Comparison of ENCODE assay signal across 1 cellular context in genomic region chr13:27425918-27426630, GRCh38.
TF ChIP-seq lines count a peak whose summit lies in the region.

No MANE protein-coding gene starts in this region.

TF ChIP-seq in K562, 482 proteins besides CTCF, POLR2A, EP300 and RAD21 (continued from another document and continues in another):
- TF ChIP-seq, protein P1, sequence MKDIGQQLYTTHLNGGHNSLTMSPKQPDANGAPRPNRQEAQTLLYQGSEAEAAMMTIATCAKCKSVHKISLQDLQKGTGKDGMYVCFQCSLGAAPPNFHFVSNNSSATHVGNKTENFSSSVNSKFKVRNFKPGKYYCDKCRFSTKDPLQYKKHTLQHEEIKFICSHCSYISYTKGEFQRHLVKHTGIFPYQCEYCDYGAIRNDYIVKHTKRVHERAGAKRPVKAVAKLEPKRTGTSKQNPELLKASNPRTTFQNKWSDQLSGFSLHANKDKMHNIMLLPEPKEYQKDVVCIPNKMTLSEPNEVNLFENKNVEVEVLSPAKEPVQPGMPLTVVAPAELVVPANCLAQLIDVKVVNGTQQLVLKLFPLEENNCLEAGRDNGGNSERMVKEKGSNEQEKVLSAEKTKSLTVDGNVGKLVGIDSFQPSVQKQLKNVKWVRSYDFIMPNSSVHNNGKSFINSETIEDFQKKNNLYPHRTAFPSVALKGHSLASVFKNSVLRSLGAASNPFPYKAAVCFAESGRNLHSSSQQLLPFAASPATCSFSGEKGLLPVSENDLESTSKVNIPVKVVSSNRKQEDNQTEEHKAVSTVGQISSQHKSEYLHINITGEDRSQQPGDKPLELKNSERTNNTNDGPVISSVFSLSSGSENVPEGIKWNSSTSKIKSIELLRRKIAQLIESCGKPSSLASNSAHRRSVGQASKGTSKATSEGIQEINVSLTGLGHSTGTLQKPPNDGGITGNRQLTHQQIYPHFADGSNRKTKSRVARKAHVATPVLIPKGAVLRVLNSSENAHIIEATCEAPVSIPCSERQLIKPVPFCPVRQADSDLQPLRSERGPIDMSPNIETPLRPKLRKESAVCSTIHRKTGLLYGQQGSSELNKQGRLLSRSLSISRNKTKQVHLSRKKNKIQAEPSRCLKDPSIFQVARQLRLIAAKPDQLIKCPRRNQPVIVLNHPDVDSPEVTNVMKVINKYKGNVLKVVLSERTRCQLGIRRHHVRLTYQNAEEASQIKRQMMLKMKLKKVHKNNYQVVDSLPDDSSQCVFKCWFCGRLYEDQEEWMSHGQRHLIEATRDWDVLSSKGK (CRISPR knock-in tag; IDR thresholded peaks at IDR 0.05), result no peak
- peak in 1 of 2 experiments; percentile 54; a peak in 2 of 4 replicates for TF ChIP-seq FOXK2 (conservative IDR thresholded peaks at IDR 0.05 in 1 of 2, IDR thresholded peaks at IDR 0.05 in 1 of 2; ENCODE audit: low read depth in 2 of 2)
- TF ChIP-seq NFIC (IDR thresholded peaks at IDR 0.05), result peak; percentile 39; the same call in 1 of the 2 replicates
- TF ChIP-seq ZNF407 (IDR thresholded peaks at IDR 0.05; ENCODE audit: low read depth), result no peak
- TF ChIP-seq, protein P2, sequence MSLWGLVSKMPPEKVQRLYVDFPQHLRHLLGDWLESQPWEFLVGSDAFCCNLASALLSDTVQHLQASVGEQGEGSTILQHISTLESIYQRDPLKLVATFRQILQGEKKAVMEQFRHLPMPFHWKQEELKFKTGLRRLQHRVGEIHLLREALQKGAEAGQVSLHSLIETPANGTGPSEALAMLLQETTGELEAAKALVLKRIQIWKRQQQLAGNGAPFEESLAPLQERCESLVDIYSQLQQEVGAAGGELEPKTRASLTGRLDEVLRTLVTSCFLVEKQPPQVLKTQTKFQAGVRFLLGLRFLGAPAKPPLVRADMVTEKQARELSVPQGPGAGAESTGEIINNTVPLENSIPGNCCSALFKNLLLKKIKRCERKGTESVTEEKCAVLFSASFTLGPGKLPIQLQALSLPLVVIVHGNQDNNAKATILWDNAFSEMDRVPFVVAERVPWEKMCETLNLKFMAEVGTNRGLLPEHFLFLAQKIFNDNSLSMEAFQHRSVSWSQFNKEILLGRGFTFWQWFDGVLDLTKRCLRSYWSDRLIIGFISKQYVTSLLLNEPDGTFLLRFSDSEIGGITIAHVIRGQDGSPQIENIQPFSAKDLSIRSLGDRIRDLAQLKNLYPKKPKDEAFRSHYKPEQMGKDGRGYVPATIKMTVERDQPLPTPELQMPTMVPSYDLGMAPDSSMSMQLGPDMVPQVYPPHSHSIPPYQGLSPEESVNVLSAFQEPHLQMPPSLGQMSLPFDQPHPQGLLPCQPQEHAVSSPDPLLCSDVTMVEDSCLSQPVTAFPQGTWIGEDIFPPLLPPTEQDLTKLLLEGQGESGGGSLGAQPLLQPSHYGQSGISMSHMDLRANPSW (CRISPR knock-in tag; IDR thresholded peaks at IDR 0.05), result no peak
- peak; percentile 56 for TF ChIP-seq MEIS2 (IDR thresholded peaks at IDR 0.05; ENCODE audit: partially characterized antibody)
- TF ChIP-seq, protein P3, sequence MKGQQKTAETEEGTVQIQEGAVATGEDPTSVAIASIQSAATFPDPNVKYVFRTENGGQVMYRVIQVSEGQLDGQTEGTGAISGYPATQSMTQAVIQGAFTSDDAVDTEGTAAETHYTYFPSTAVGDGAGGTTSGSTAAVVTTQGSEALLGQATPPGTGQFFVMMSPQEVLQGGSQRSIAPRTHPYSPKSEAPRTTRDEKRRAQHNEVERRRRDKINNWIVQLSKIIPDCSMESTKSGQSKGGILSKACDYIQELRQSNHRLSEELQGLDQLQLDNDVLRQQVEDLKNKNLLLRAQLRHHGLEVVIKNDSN (CRISPR knock-in tag; IDR thresholded peaks at IDR 0.05), result no peak
- 0 out of 2 replicates have a peak, but pooled peaks have one; percentile 61 for TF ChIP-seq MTA1 (IDR thresholded peaks at IDR 0.05; ENCODE audit: borderline replicate concordance)
- no peak for TF ChIP-seq ZNF184 (CRISPR knock-in tag; IDR thresholded peaks at IDR 0.05)
- TF ChIP-seq RBM14 (IDR thresholded peaks at IDR 0.05; ENCODE audit: borderline replicate concordance, insufficient read depth, low read depth, low read length), result no peak
- TF ChIP-seq GTF2A2 (tag; IDR thresholded peaks at IDR 0.05), result no peak
- no peak for TF ChIP-seq ZBTB8A (IDR thresholded peaks at IDR 0.05; ENCODE audit: partially characterized antibody)
- TF ChIP-seq ZNF274 (IDR thresholded peaks at IDR 0.05; ENCODE audit: borderline replicate concordance, low read depth, low read length), result no peak
- no peak for TF ChIP-seq ZSCAN32 (CRISPR knock-in tag; IDR thresholded peaks at IDR 0.05)
- TF ChIP-seq ZKSCAN3 (CRISPR knock-in tag; IDR thresholded peaks at IDR 0.05), result no peak
- TF ChIP-seq FOXJ2 (tag; IDR thresholded peaks at IDR 0.05), result peak; percentile 52; the same call in 1 of the 2 replicates
- no peak for TF ChIP-seq BMI1 (IDR thresholded peaks at IDR 0.05; ENCODE audit: low read length)
- no peak for TF ChIP-seq SIN3B (IDR thresholded peaks at IDR 0.05; ENCODE audit: low read depth)
- TF ChIP-seq HDAC6 (IDR thresholded peaks at IDR 0.05; ENCODE audit: low read depth, low read length), result no peak
- TF ChIP-seq ZNF778 (CRISPR knock-in tag; IDR thresholded peaks at IDR 0.05), result no peak
- no peak for TF ChIP-seq CBX8 (IDR thresholded peaks at IDR 0.05; ENCODE audit: borderline replicate concordance, extremely low read depth, low read depth, low read length, poor library complexity, severe bottlenecking)
- TF ChIP-seq CBX5 (IDR thresholded peaks at IDR 0.05; ENCODE audit: borderline replicate concordance, low read depth), result no peak
- TF ChIP-seq XRCC3 (IDR thresholded peaks at IDR 0.05), result no peak
- no peak for TF ChIP-seq ADNP (tag; IDR thresholded peaks at IDR 0.05)
- 0 out of 2 replicates have a peak, but pooled peaks have one; percentile 8 for TF ChIP-seq ELF4 (CRISPR knock-in tag; IDR thresholded peaks at IDR 0.05)
- TF ChIP-seq ZNF583 (CRISPR knock-in tag; IDR thresholded peaks at IDR 0.05), result no peak
- no peak for TF ChIP-seq NR3C1 (CRISPR knock-in tag; IDR thresholded peaks at IDR 0.05)
- TF ChIP-seq ZBTB34 (CRISPR knock-in tag; IDR thresholded peaks at IDR 0.05), result no peak
- peak; percentile 17; the same call in 1 of the 2 replicates for TF ChIP-seq TEAD4 (IDR thresholded peaks at IDR 0.05; ENCODE audit: low read length)
- TF ChIP-seq TEAD4 (CRISPR knock-in tag; IDR thresholded peaks at IDR 0.05; ENCODE audit: borderline replicate concordance), result no peak
- peak; percentile 82; the same call in 1 of the 2 replicates for TF ChIP-seq JUN (IDR thresholded peaks at IDR 0.05; ENCODE audit: borderline replicate concordance, low read depth, low read length)
- TF ChIP-seq JUN (CRISPR knock-in tag; IDR thresholded peaks at IDR 0.05; ENCODE audit: borderline replicate concordance), result no peak
- TF ChIP-seq, protein P4, sequence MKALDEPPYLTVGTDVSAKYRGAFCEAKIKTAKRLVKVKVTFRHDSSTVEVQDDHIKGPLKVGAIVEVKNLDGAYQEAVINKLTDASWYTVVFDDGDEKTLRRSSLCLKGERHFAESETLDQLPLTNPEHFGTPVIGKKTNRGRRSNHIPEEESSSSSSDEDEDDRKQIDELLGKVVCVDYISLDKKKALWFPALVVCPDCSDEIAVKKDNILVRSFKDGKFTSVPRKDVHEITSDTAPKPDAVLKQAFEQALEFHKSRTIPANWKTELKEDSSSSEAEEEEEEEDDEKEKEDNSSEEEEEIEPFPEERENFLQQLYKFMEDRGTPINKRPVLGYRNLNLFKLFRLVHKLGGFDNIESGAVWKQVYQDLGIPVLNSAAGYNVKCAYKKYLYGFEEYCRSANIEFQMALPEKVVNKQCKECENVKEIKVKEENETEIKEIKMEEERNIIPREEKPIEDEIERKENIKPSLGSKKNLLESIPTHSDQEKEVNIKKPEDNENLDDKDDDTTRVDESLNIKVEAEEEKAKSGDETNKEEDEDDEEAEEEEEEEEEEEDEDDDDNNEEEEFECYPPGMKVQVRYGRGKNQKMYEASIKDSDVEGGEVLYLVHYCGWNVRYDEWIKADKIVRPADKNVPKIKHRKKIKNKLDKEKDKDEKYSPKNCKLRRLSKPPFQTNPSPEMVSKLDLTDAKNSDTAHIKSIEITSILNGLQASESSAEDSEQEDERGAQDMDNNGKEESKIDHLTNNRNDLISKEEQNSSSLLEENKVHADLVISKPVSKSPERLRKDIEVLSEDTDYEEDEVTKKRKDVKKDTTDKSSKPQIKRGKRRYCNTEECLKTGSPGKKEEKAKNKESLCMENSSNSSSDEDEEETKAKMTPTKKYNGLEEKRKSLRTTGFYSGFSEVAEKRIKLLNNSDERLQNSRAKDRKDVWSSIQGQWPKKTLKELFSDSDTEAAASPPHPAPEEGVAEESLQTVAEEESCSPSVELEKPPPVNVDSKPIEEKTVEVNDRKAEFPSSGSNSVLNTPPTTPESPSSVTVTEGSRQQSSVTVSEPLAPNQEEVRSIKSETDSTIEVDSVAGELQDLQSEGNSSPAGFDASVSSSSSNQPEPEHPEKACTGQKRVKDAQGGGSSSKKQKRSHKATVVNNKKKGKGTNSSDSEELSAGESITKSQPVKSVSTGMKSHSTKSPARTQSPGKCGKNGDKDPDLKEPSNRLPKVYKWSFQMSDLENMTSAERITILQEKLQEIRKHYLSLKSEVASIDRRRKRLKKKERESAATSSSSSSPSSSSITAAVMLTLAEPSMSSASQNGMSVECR (CRISPR knock-in tag; IDR thresholded peaks at IDR 0.05), result no peak
- TF ChIP-seq SNRNP70 (optimal IDR thresholded peaks at IDR 0.05; ENCODE audit: low read depth, low read length), result no peak
- no peak for TF ChIP-seq SMAD2 (IDR thresholded peaks at IDR 0.05; ENCODE audit: low read depth, low read length)
- TF ChIP-seq ZNF239 (CRISPR knock-in tag; IDR thresholded peaks at IDR 0.05), result no peak
- TF ChIP-seq DNMT1 (IDR thresholded peaks at IDR 0.05), result no peak
- peak; percentile 95 for TF ChIP-seq ATF3 (IDR thresholded peaks at IDR 0.05)
- TF ChIP-seq ATF3 (CRISPR knock-in tag; conservative IDR thresholded peaks at IDR 0.05), result 0 out of 2 replicates have a peak, but pooled peaks have one; percentile 62
- TF ChIP-seq EZH2 (IDR thresholded peaks at IDR 0.05; ENCODE audit: borderline replicate concordance, low read depth, low read length), result no peak
- TF ChIP-seq ZBTB17 (CRISPR knock-in tag; IDR thresholded peaks at IDR 0.05), result no peak
- no peak for TF ChIP-seq TBL1XR1 (IDR thresholded peaks at IDR 0.05; ENCODE audit: low read length in 2 of 2)
- no peak for TF ChIP-seq PTBP1 (IDR thresholded peaks at IDR 0.05; ENCODE audit: low read depth, low read length)
